In genomic region chr10:84147347-84147746, GRCh38 we compare ENCODE assay signal across 30 cellular contexts. TPM values are rescaled to one million over a fixed set of nuclear protein-coding genes. Genes with fewer than 3 reads are reported as not detected.
"Had no signal": no experiment of that assay in that cellular context is flagged by ENCODE, and none has a peak within 500 bp of the region (broad histone marks: within the 10 kb centered on the region; RNA-seq: fewer than 3 reads in every experiment).

No MANE protein-coding gene starts in this region.

- H3K4me3 ChIP-seq: Peyer's patch, SJSA1 had no signal

- H3K9me3 Mint-ChIP-seq: activated CD4-positive, alpha-beta memory T cell treated with anti-CD3 and anti-CD28 coated beads, Interleukin-2, amount 10 ng/mL, durations not matched to agents 7 days and 5 days; activated naive CD4-positive, alpha-beta T cell treated with anti-CD3 and anti-CD28 coated beads, Interleukin-2, amount 50 U/mL, for 24 hours; activated T-helper 2 cell treated with anti-CD3 and anti-CD28 coated beads, Interferon-gamma antibody, Interleukin-2, Interleukin-4, amounts not matched to agents 10 μg/mL and 5 μg/mL and 100 μg/mL, durations not matched to agents 14 hours and 24 hours and 36 hours had no signal

- H3K27ac ChIP-seq: brain microvascular endothelial cell, KMS-11, Peyer's patch, SJSA1, WERI-Rb-1 had no signal

- H3K4me3 Mint-ChIP-seq: activated CD4-positive, alpha-beta memory T cell treated with anti-CD3 and anti-CD28 coated beads, Interleukin-2, amount 10 ng/mL, durations not matched to agents 7 days and 5 days; activated CD8-positive, alpha-beta memory T cell treated with anti-CD3 and anti-CD28 coated beads, Interleukin-2, amount 10 ng/mL, durations not matched to agents 7 days and 5 days; activated naive CD4-positive, alpha-beta T cell treated with anti-CD3 and anti-CD28 coated beads, Interleukin-2, amount 50 U/mL, for 24 hours had no signal

- H3K27ac Mint-ChIP-seq: activated CD4-positive, alpha-beta memory T cell treated with anti-CD3 and anti-CD28 coated beads, Interleukin-2, amount 10 ng/mL, durations not matched to agents 7 days and 5 days; activated CD8-positive, alpha-beta memory T cell treated with anti-CD3 and anti-CD28 coated beads, Interleukin-2, amount 10 ng/mL, durations not matched to agents 7 days and 5 days; activated T-helper 2 cell treated with anti-CD3 and anti-CD28 coated beads, Interferon-gamma antibody, Interleukin-2, Interleukin-4, amounts not matched to agents 10 μg/mL and 5 μg/mL and 100 μg/mL, durations not matched to agents 14 hours and 24 hours and 36 hours had no signal

- ATAC-seq: activated CD8-positive, alpha-beta memory T cell treated with anti-CD3 and anti-CD28 coated beads, Interleukin-2, amount 10 ng/mL, durations not matched to agents 7 days and 5 days; PC-3 had no signal

- H3K9me3 ChIP-seq: Peyer's patch, SJSA1, SK-N-SH had no signal

- H3K27me3 ChIP-seq: brain microvascular endothelial cell, Peyer's patch, SJSA1 had no signal

- DNase-seq: activated CD4-positive, alpha-beta memory T cell treated with anti-CD3 and anti-CD28 coated beads, Interleukin-2, amount 10 ng/mL, durations not matched to agents 7 days and 5 days; activated CD4-positive, alpha-beta T cell treated with anti-CD3 and anti-CD28 coated beads for 1 hour; activated CD4-positive, alpha-beta T cell treated with anti-CD3 and anti-CD28 coated beads for 48 hours; activated CD4-positive, CD25-positive, alpha-beta regulatory T cell; activated CD8-positive, alpha-beta memory T cell treated with anti-CD3 and anti-CD28 coated beads for 24 hours; activated CD8-positive, alpha-beta memory T cell treated with anti-CD3 and anti-CD28 coated beads, Interleukin-2, amount 10 ng/mL, durations not matched to agents 7 days and 5 days; activated CD8-positive, alpha-beta memory T cell treated with anti-CD3 and anti-CD28 coated beads, Interleukin-2, amount 50 U/mL, for 48 hours; activated gamma-delta T cell; activated naive CD4-positive, alpha-beta T cell treated with Interleukin-2 at 50 U/mL for 16 hours; activated T-cell treated with anti-CD3 and anti-CD28 coated beads, Interleukin-2, amount 50 U/mL, for 1 hour; aorta; brain microvascular endothelial cell; NCI-H1092; NCI-H1436 treated with DMSO at 0.1 percent for 48 hours; NCI-H2029; NCI-H524 treated with DMSO at 0.1 percent for 48 hours; NK-92 treated with Interleukin-12 subunit alpha and Interleukin-12 subunit beta, amount 100 ng/mL, for 24 hours; Peyer's patch; SHP77 treated with DMSO at 0.1 percent for 48 hours; T1000; WERI-Rb-1 had no signal

- H3K9ac ChIP-seq: KMS-11, SK-N-SH had no signal

- H3K27me3 Mint-ChIP-seq: activated CD4-positive, alpha-beta memory T cell treated with anti-CD3 and anti-CD28 coated beads, Interleukin-2, amount 10 ng/mL, durations not matched to agents 7 days and 5 days; activated CD8-positive, alpha-beta memory T cell treated with anti-CD3 and anti-CD28 coated beads, Interleukin-2, amount 10 ng/mL, durations not matched to agents 7 days and 5 days; activated naive CD4-positive, alpha-beta T cell treated with anti-CD3 and anti-CD28 coated beads, Interleukin-2, amount 50 U/mL, for 24 hours had no signal

- H3K4me1 ChIP-seq: Peyer's patch, SJSA1 had no signal

- H3K4me2 ChIP-seq: KMS-11, SK-N-SH had no signal

RNA-seq across cellular contexts. Expression of gene GPR15LG, which starts 26.3 kb away (rescaled TPM):
- total RNA-seq: activated CD4-positive, alpha-beta memory T cell treated with anti-CD3 and anti-CD28 coated beads, Interleukin-2, amount 10 ng/mL, durations not matched to agents 7 days and 5 days; activated CD8-positive, alpha-beta memory T cell treated with anti-CD3 and anti-CD28 coated beads, Interleukin-2, amount 10 ng/mL, durations not matched to agents 7 days and 5 days; activated T-helper 2 cell treated with anti-CD3 and anti-CD28 coated beads, Interferon-gamma antibody, Interleukin-2, Interleukin-4, amounts not matched to agents 10 μg/mL and 5 μg/mL and 100 μg/mL, durations not matched to agents 14 hours and 24 hours and 36 hours; aorta; LHCN-M2; NCI-H460; PC-3; SJSA1; T-helper 2 cell treated with Interferon-gamma antibody and Interleukin-4, amounts not matched to agents 100 ng/mL and 5 ng/mL, for 36 hours had no signal
- polyA plus RNA-seq: SK-N-SH had no signal

RNA-seq across cellular contexts. Expression of gene CDHR1, which starts 47.0 kb away (rescaled TPM):
- total RNA-seq: LHCN-M2; PC-3; T-helper 2 cell treated with Interferon-gamma antibody and Interleukin-4, amounts not matched to agents 100 ng/mL and 5 ng/mL, for 36 hours had no signal
- polyA plus RNA-seq: aorta had no signal
